In genomic region chr5:135399838-135400542, GRCh38 we compare ENCODE assay signal across 1 cellular context.
TF ChIP-seq lines count a peak whose summit lies in the region.

No MANE protein-coding gene starts in this region.

TF ChIP-seq in K562, 482 proteins besides CTCF, POLR2A, EP300 and RAD21:
- TF ChIP-seq GTF2A2 (tag; IDR thresholded peaks at IDR 0.05), result no peak
- TF ChIP-seq MLLT1 (IDR thresholded peaks at IDR 0.05), result peak in 1 of 2 experiments; percentile 61; a peak in 1 of 4 replicates
- TF ChIP-seq ZNF583 (CRISPR knock-in tag; IDR thresholded peaks at IDR 0.05), result no peak
- TF ChIP-seq PBX2 (CRISPR knock-in tag; IDR thresholded peaks at IDR 0.05; ENCODE audit: low read depth), result no peak
- no peak for TF ChIP-seq PBX2 (tag; conservative IDR thresholded peaks at IDR 0.05; ENCODE audit: low read depth)
- TF ChIP-seq, protein P1, sequence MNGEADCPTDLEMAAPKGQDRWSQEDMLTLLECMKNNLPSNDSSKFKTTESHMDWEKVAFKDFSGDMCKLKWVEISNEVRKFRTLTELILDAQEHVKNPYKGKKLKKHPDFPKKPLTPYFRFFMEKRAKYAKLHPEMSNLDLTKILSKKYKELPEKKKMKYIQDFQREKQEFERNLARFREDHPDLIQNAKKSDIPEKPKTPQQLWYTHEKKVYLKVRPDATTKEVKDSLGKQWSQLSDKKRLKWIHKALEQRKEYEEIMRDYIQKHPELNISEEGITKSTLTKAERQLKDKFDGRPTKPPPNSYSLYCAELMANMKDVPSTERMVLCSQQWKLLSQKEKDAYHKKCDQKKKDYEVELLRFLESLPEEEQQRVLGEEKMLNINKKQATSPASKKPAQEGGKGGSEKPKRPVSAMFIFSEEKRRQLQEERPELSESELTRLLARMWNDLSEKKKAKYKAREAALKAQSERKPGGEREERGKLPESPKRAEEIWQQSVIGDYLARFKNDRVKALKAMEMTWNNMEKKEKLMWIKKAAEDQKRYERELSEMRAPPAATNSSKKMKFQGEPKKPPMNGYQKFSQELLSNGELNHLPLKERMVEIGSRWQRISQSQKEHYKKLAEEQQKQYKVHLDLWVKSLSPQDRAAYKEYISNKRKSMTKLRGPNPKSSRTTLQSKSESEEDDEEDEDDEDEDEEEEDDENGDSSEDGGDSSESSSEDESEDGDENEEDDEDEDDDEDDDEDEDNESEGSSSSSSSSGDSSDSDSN (IDR thresholded peaks at IDR 0.05; ENCODE audit: borderline replicate concordance in 1 of 2, low read depth in 2 of 2, low read length in 2 of 2), result no peak
- TF ChIP-seq KLF13 (tag; IDR thresholded peaks at IDR 0.05; ENCODE audit: borderline replicate concordance, low read depth), result no peak
- TF ChIP-seq, protein P2, sequence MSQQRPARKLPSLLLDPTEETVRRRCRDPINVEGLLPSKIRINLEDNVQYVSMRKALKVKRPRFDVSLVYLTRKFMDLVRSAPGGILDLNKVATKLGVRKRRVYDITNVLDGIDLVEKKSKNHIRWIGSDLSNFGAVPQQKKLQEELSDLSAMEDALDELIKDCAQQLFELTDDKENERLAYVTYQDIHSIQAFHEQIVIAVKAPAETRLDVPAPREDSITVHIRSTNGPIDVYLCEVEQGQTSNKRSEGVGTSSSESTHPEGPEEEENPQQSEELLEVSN (IDR thresholded peaks at IDR 0.05; ENCODE audit: borderline replicate concordance in 1 of 2, extremely low read depth in 1 of 2, insufficient read depth in 1 of 2, insufficient read length in 1 of 2, low read depth in 1 of 2, low read length in 1 of 2, poor library complexity in 1 of 2, severe bottlenecking in 1 of 2), result no peak
- TF ChIP-seq THRAP3 (IDR thresholded peaks at IDR 0.05; ENCODE audit: borderline replicate concordance), result 0 out of 2 replicates have a peak, but pooled peaks have one; percentile 42
- no peak for TF ChIP-seq ZNF121 (CRISPR knock-in tag; conservative IDR thresholded peaks at IDR 0.05)
- TF ChIP-seq BMI1 (IDR thresholded peaks at IDR 0.05; ENCODE audit: low read length), result no peak
